ENCODE assay signal across 9 cellular contexts in genomic region chr10:88882646-88883442, GRCh38. TPM values are rescaled to one million over a fixed set of nuclear protein-coding genes. Genes with fewer than 3 reads are reported as not detected.
DNase-seq lines count a peak whose midpoint lies in the region; ATAC-seq, FAIRE-seq and TF ChIP-seq lines count a peak whose summit lies in the region.
"Not testable (repeated sequence)": the region's sequence is repeated elsewhere in the genome, so short reads cannot be mapped to it uniquely, and the experiment has no call there.
"Had no signal": no experiment of that assay in that cellular context is flagged by ENCODE, and none has a peak within 500 bp of the region (broad histone marks: within the 10 kb centered on the region; RNA-seq: fewer than 3 reads in every experiment).

No MANE protein-coding gene starts in this region.

- H3K4me1 Mint-ChIP-seq in activated CD4-positive, alpha-beta T cell treated with anti-CD3 and anti-CD28 coated beads for 36 hours: peaks cover 78% of the 10 kb centered on the region
- peaks cover 28% of the 10 kb centered on the region for H3K4me1 Mint-ChIP-seq in mesothelial cell of epicardium

- peak overlapping the region; percentile 97 for H3K4me3 Mint-ChIP-seq in activated CD4-positive, alpha-beta T cell treated with anti-CD3 and anti-CD28 coated beads for 36 hours
- H3K4me3 Mint-ChIP-seq in mesothelial cell of epicardium: not testable (repeated sequence)

- H3K36me3 Mint-ChIP-seq in activated CD4-positive, alpha-beta T cell treated with anti-CD3 and anti-CD28 coated beads for 36 hours (ENCODE audit: low read depth): peaks cover 24% of the 10 kb centered on the region
- not testable (repeated sequence) for H3K36me3 Mint-ChIP-seq in mesothelial cell of epicardium

- peak overlapping the region; percentile 82 for H3K27ac ChIP-seq in GM12878 (ENCODE audit: control insufficient read depth, insufficient read depth)
- peak overlapping the region; percentile 82 for H3K27ac ChIP-seq in skeletal muscle tissue (ENCODE audit: low read depth, low read length)

- H3K27me3 Mint-ChIP-seq in activated CD4-positive, alpha-beta T cell treated with anti-CD3 and anti-CD28 coated beads for 36 hours: not testable (repeated sequence)
- H3K27me3 Mint-ChIP-seq in mesothelial cell of epicardium (ENCODE audit: low read depth): peaks cover 14% of the 10 kb centered on the region

- intact Hi-C loops in activated CD4-positive, alpha-beta T cell treated with anti-CD3 and anti-CD28 coated beads for 36 hours (cut with DNase I, micrococcal nuclease): loop anchor here (1.0 to 10.0 kb wide), 4 partner anchors 14 to 1066 kb away; partner anchors contain the start of genes ATAD1 (in 1 of the 2), FAS (in 1 of the 2) and IFIT5 (in 1 of the 2)
- intact Hi-C loops in GM12878 (cut with micrococcal nuclease; ENCODE audit: unreplicated experiment): loop anchor here (5.0 to 10.0 kb wide), 2 partner anchors 109 to 532 kb away; partner anchors contain the start of genes FAS and IFIT5

- not testable (repeated sequence) for H3K27me3 ChIP-seq in GM12878 (replicated peaks in 1 of 2; ENCODE audit: control insufficient read depth in 2 of 2, insufficient read depth in 2 of 2, low read length in 1 of 2)
- H3K27me3 ChIP-seq in skeletal muscle tissue (ENCODE audit: control insufficient read depth in 3 of 3, insufficient read depth in 3 of 3, low read length in 3 of 3): peaks cover 0 to 14% (median 11%) of the 10 kb centered on the region in 3 donors

- H3K79me2 ChIP-seq in GM12878 (ENCODE audit: control insufficient read depth, insufficient read depth, low read length): peaks cover 78% of the 10 kb centered on the region

- BruUV-seq in GM12878 (replicated peaks; lab: Mats Ljungman, UMichigan): not testable (repeated sequence)

- peaks cover 28% of the 10 kb centered on the region for H3K4me1 ChIP-seq in GM12878 (ENCODE audit: control insufficient read depth, insufficient read depth, low read length)
- H3K4me1 ChIP-seq in skeletal muscle tissue (ENCODE audit: control insufficient read depth in 3 of 3, insufficient read depth in 3 of 3, low read length in 3 of 3): peaks cover 8 to 17% (median 15%) of the 10 kb centered on the region in 3 donors

- CTCF ChIA-PET in activated CD4-positive, alpha-beta T cell treated with anti-CD3 and anti-CD28 coated beads for 36 hours (lab: Charles Lee): interaction anchor here (0.6 to 4.6 kb wide), 6 partner anchors 12 to 51 kb away, joined by 3 to 32 read pairs (median 6); no protein-coding TSS in a partner anchor
- CTCF ChIA-PET in GM12878 (lab: Yijun Ruan, JAX): interaction anchor here (1.8 to 9.8 kb wide), 8 partner anchors 17 to 111 kb away, joined by 5 to 116 read pairs (median 14); no protein-coding TSS in a partner anchor

- peak overlapping the region; percentile 98 for H3K27ac Mint-ChIP-seq in activated CD4-positive, alpha-beta T cell treated with anti-CD3 and anti-CD28 coated beads for 36 hours
- H3K27ac Mint-ChIP-seq in mesothelial cell of epicardium: peak overlapping the region; percentile 39

- RAD21 ChIA-PET in GM12878 (lab: Charles Lee; ENCODE audit: unreplicated experiment): interaction anchor here (0.6 to 13.0 kb wide), 9 partner anchors 9 to 111 kb away, joined by 3 to 249 read pairs (median 4); no protein-coding TSS in a partner anchor

- not testable (repeated sequence) for ATAC-seq in activated CD4-positive, alpha-beta T cell treated with anti-CD3 and anti-CD28 coated beads for 36 hours; GM12878

- 4% methylated on average over 8 of the region's 8 CpGs for WGBS in GM12878 (ENCODE audit: insufficient coverage, insufficient replicate concordance, low lambda C conversion rate, missing lambda C conversion rate)

- not testable (repeated sequence) for H2AFZ ChIP-seq in GM12878 (ENCODE audit: control insufficient read depth, low read depth, low read length)

- H4K20me1 ChIP-seq in GM12878 (ENCODE audit: control insufficient read depth, insufficient read depth): not testable (repeated sequence)

- not testable (repeated sequence) for FAIRE-seq in GM12878 (lab: Jason Lieb, UNC)

- TF ChIP-seq RAD21 in GM12878 (IDR thresholded peaks at IDR 0.05; ENCODE audit: insufficient read depth, low read depth, low read length): not testable (repeated sequence)

- DNase-seq in AG09309 (ENCODE audit: low read depth): peak; percentile 49
- not testable (repeated sequence) for DNase-seq in GM12864 (ENCODE audit: low read depth); activated CD4-positive, alpha-beta T cell treated with anti-CD3 and anti-CD28 coated beads for 36 hours; GM12878 (ENCODE audit: low read depth, low spot score); mesothelial cell of epicardium (ENCODE audit: low spot score in 2 of 2, unreplicated experiment in 2 of 2)
- peak; percentile 13 for DNase-seq in NCI-H69 (lab: John Stamatoyannopoulos, UW)
- peak; percentile 84 for DNase-seq in fibroblast of mammary gland (ENCODE audit: low read depth)

- peak overlapping the region; percentile 79 for H3K9ac ChIP-seq in GM12878 (ENCODE audit: control insufficient read depth, insufficient read depth, low read length)
- not testable (repeated sequence) for H3K9ac ChIP-seq in skeletal muscle tissue (ENCODE audit: low read depth in 1 of 3, low read length in 3 of 3)

- H3K4me3 ChIP-seq in AG09309 (ENCODE audit: control insufficient read depth, low read depth, low read length); fibroblast of mammary gland (ENCODE audit: control insufficient read depth, low read depth, low read length): not testable (repeated sequence)
- H3K4me3 ChIP-seq in GM12864 (ENCODE audit: low read depth, low read length): peak overlapping the region; percentile 97
- H3K4me3 ChIP-seq in GM12878: peak overlapping the region; percentile 89
- peak overlapping the region in 1 of 3 donors; percentile 11 for H3K4me3 ChIP-seq in skeletal muscle tissue (ENCODE audit: low read length in 3 of 3)

- not testable (repeated sequence) for H3K36me3 ChIP-seq in GM12878 (ENCODE audit: control insufficient read depth in 2 of 2, insufficient read depth in 2 of 2, low read length in 1 of 2); skeletal muscle tissue (ENCODE audit: control insufficient read depth in 3 of 3, insufficient read depth in 3 of 3, low read length in 3 of 3)

- not testable (repeated sequence) for TF ChIP-seq EP300 in GM12878 (IDR thresholded peaks at IDR 0.05; ENCODE audit: borderline replicate concordance in 1 of 2, control insufficient read depth in 1 of 2, low read depth in 2 of 2, low read length in 2 of 2)

- H3K4me2 ChIP-seq in GM12878 (ENCODE audit: control insufficient read depth, insufficient read depth): peak overlapping the region; percentile 87

- not testable (repeated sequence) for TF ChIP-seq CTCF in AG09309 (IDR thresholded peaks at IDR 0.05; ENCODE audit: control insufficient read depth, insufficient read depth, low read depth, low read length, missing control alignments); GM12864 (IDR thresholded peaks at IDR 0.05; ENCODE audit: low read depth, low read length, missing control alignments); GM12878 (IDR thresholded peaks at IDR 0.05 in 2 of 3, conservative IDR thresholded peaks at IDR 0.05 in 1 of 3; ENCODE audit: control insufficient read depth in 2 of 3, extremely low read depth in 1 of 3, insufficient read depth in 1 of 3, low read depth in 3 of 3, low read length in 3 of 3); fibroblast of mammary gland (conservative IDR thresholded peaks at IDR 0.05; ENCODE audit: control insufficient read depth, insufficient read depth, low read depth, low read length); mesothelial cell of epicardium (IDR thresholded peaks at IDR 0.05; ENCODE audit: unreplicated experiment)

- not testable (repeated sequence) for TF ChIP-seq POLR2A in GM12878 (IDR thresholded peaks at IDR 0.05; ENCODE audit: low read depth, low read length)

- not testable (repeated sequence) for H3K9me3 Mint-ChIP-seq in activated CD4-positive, alpha-beta T cell treated with anti-CD3 and anti-CD28 coated beads for 36 hours (ENCODE audit: low read depth); mesothelial cell of epicardium

- H3K9me3 ChIP-seq in GM12878 (replicated peaks; ENCODE audit: control insufficient read depth, insufficient read depth, low read length); skeletal muscle tissue (ENCODE audit: control insufficient read depth in 3 of 3, low read length in 3 of 3): not testable (repeated sequence)

- POLR2A ChIA-PET in activated CD4-positive, alpha-beta T cell treated with anti-CD3 and anti-CD28 coated beads for 36 hours (lab: Charles Lee): interaction anchor here (1.1 kb wide), 1 partner anchor 46 kb away, joined by 3 read pairs; no protein-coding TSS in a partner anchor
- POLR2A ChIA-PET in GM12878 (lab: Charles Lee): interaction anchor here (1.2 to 13.1 kb wide), 6 partner anchors 13 to 113 kb away, joined by 3 to 248 read pairs (median 6); partner anchors contain the start of gene FAS

- in situ Hi-C loops in GM12878 (cut with MboI): not testable (repeated sequence)

- SMC1A ChIA-PET in GM12878 (lab: Charles Lee; ENCODE audit: uncharacterized antibody, unreplicated experiment): interaction anchor here (0.7 to 12.6 kb wide), 10 partner anchors 11 to 783 kb away, joined by 3 to 329 read pairs (median 30); partner anchors contain the start of gene FAS

RNA-seq across cellular contexts. Expression of gene STAMBPL1, which starts 2.8 kb away (rescaled TPM):
- total RNA-seq in activated CD4-positive, alpha-beta T cell treated with anti-CD3 and anti-CD28 coated beads for 36 hours: 10 to 100 TPM; 36.6 to 40.2 TPM
- 253 and 256 TPM in 2 replicates for total RNA-seq in GM12878 (2013; cell fraction: nucleolus; rRNA removed)
- total RNA-seq in GM12878 (2014; rRNA removed) (44.1 and 48.9 TPM in 2 replicates), GM12878 (2014; rRNA removed; fragmentation: Illumina TruSeq; extraction: Trizol) (28.8 and 29.0 TPM in 2 replicates), GM12878 (2021) (24.8 and 26.3 TPM in 2 replicates), mesothelial cell of epicardium (2.8 to 3.8 TPM (median 3.6 TPM) in 3 replicates), skeletal muscle tissue (15.1 TPM)
- 5.7 TPM for polyA plus RNA-seq in GM12878 (2011; ENCODE audit: low read depth)
- polyA plus RNA-seq in GM12878 (2011; rRNA removed) (42.1 and 55.8 TPM in 2 replicates), GM12878 (2014; fragmentation: Illumina TruSeq; extraction: Trizol) (24.5 and 29.6 TPM in 2 replicates), GM12878 (2014; fragmentation: Nextera tagmentation; extraction: Ambion mirVana) (10 to 100 TPM in 1 of 2 experiments, 1 to 10 TPM in 1; 7.5 to 13.0 TPM), GM12878 (2014; rRNA removed) (21.2 and 29.6 TPM in 2 replicates), GM12878 (2016; fragmentation: Nextera tagmentation; extraction: Ambion mirVana) (10 to 100 TPM; 21.0 to 21.5 TPM)
- 24.9 and 36.8 TPM in 2 replicates for polyA plus RNA-seq in GM12878 (2011; cell fraction: cytosol; rRNA removed)
- 48.4 and 51.8 TPM in 2 replicates for polyA plus RNA-seq in GM12878 (2011; cell fraction: nucleus; rRNA removed)
- 9.4 and 15.2 TPM in 2 replicates for polyA plus RNA-seq in GM12878 (2012)
- polyA minus RNA-seq in GM12878 (2011; rRNA and poly(A)+ RNA removed): 28.0 and 32.3 TPM in 2 replicates
- polyA minus RNA-seq in GM12878 (2011; cell fraction: cytosol; rRNA and poly(A)+ RNA removed): 9.8 and 14.3 TPM in 2 replicates
- polyA minus RNA-seq in GM12878 (2011; cell fraction: nucleus; rRNA and poly(A)+ RNA removed): 60.7 and 118 TPM in 2 replicates

RNA-seq across cellular contexts. Expression of gene ANKRD22, which starts 31.2 kb away (rescaled TPM):
- total RNA-seq in activated CD4-positive, alpha-beta T cell treated with anti-CD3 and anti-CD28 coated beads for 36 hours: under 1 TPM; 0.37 TPM
- not detected in 2 replicates for total RNA-seq in GM12878 (2013; cell fraction: nucleolus; rRNA removed)
- 0.54 and 0.62 TPM in 2 replicates for total RNA-seq in GM12878 (2014; rRNA removed)
- total RNA-seq in GM12878 (2014; rRNA removed; fragmentation: Illumina TruSeq; extraction: Trizol): 0.51 and 0.98 TPM in 2 replicates
- total RNA-seq in GM12878 (2021): 0.48 and 0.56 TPM in 2 replicates
- polyA plus RNA-seq in GM12878 (2011; ENCODE audit: low read depth): 0.16 TPM
- polyA plus RNA-seq in GM12878 (2011; rRNA removed): 0.52 and 0.59 TPM in 2 replicates
- polyA plus RNA-seq in GM12878 (2011; cell fraction: cytosol; rRNA removed): 0.17 and 0.22 TPM in 2 replicates
- 0.16 TPM in 1 of 2 replicates, not detected in the other for polyA plus RNA-seq in GM12878 (2011; cell fraction: nucleus; rRNA removed)
- 0.08 and 0.16 TPM in 2 replicates for polyA plus RNA-seq in GM12878 (2012)
- polyA plus RNA-seq in GM12878 (2014; fragmentation: Illumina TruSeq; extraction: Trizol): 0.95 and 1.1 TPM in 2 replicates
- polyA plus RNA-seq in GM12878 (2014; fragmentation: Nextera tagmentation; extraction: Ambion mirVana): 1 to 10 TPM in 1 of 2 experiments, under 1 TPM in 1; 0.92 to 1.3 TPM
- 0.59 and 0.96 TPM in 2 replicates for polyA plus RNA-seq in GM12878 (2014; rRNA removed)
- polyA plus RNA-seq in GM12878 (2016; fragmentation: Nextera tagmentation; extraction: Ambion mirVana): under 1 TPM; 0.30 to 0.79 TPM
- polyA minus RNA-seq in GM12878 (2011; rRNA and poly(A)+ RNA removed): 0.15 TPM in 1 of 2 replicates, not detected in the other
- polyA minus RNA-seq in GM12878 (2011; cell fraction: cytosol; rRNA and poly(A)+ RNA removed): not detected in 2 replicates
- not detected in 2 replicates for polyA minus RNA-seq in GM12878 (2011; cell fraction: nucleus; rRNA and poly(A)+ RNA removed)
- total RNA-seq in mesothelial cell of epicardium: 0.63 to 0.91 TPM (median 0.72 TPM) in 3 replicates
- not detected for total RNA-seq in skeletal muscle tissue
- total RNA-seq: SK-MEL-5 had no signal
